8 cellular contexts compared by ENCODE assay signal in the genomic region with DNA sequence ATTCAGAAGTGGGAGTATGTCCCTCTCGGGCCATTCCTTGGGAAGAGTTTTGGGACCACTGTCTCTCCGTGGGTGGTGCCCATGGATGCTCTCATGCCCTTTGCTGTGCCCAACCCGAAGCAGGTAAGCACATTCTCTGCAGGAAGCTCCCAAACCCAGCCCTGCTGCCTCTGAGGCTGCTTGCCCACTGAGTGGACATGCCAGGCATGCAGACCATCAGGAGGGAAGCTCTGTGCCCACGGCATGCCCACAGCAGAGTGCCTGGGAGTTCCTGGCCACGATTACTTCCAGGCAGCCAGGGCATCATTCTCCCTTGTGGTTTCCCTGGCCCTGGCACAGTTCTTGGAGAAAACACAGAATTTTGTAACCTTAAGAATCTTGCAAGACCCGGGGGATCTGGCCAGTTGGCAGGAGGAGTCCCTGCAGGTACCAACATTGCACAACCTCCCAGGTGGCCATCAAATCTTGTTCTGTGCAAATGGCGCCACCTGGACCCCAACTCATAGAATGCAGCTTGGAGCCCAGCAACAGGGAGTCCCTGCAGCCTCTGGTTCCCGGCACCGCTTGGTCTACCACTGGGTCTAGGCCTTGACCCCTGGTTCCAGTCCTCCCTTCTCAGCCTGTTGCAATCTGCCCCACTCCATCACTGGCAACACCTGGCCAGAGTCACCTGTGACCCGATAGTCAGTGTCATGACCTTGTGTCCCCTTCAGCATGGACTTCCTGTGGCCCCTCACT. TPM values are rescaled to one million over a fixed set of nuclear protein-coding genes. Genes with fewer than 3 reads are reported as not detected.
DNase-seq lines count a peak whose midpoint lies in the region; ATAC-seq and TF ChIP-seq lines count a peak whose summit lies in the region.

No MANE protein-coding gene starts in this region.

- no peaks in the 10 kb centered on the region for H3K9me2 ChIP-seq in DOHH2 (replicated peaks; ENCODE audit: control insufficient read depth, low read length)

- H3K27me3 Mint-ChIP-seq in activated CD4-positive, alpha-beta T cell treated with anti-CD3 and anti-CD28 coated beads, Interleukin-2, amount 10 ng/mL, durations not matched to agents 7 days and 5 days = no peaks in the 10 kb centered on the region

- H3K9me3 Mint-ChIP-seq in activated CD4-positive, alpha-beta T cell treated with anti-CD3 and anti-CD28 coated beads, Interleukin-2, amount 10 ng/mL, durations not matched to agents 7 days and 5 days = no peaks in the 10 kb centered on the region

- no peak overlapping the region for H3K27ac ChIP-seq in DOHH2 (ENCODE audit: low read depth, low read length)

- no peak overlapping the region for H3K4me3 ChIP-seq in DOHH2 (ENCODE audit: low read length)

- TF ChIP-seq CTCF in DOHH2 (IDR thresholded peaks at IDR 0.05; ENCODE audit: low read depth, low read length, poor library complexity, severe bottlenecking) = peak; percentile 78

- CTCF ChIA-PET in activated CD4-positive, alpha-beta T cell treated with anti-CD3 and anti-CD28 coated beads, Interleukin-2, amount 10 ng/mL, durations not matched to agents 7 days and 5 days (lab: Charles Lee) = interaction anchor here (0.8 to 2.3 kb wide), 7 partner anchors 9 to 202 kb away, joined by 3 to 11 read pairs (median 3); a partner anchor contains a TSS

- POLR2A ChIA-PET in activated CD4-positive, alpha-beta T cell treated with anti-CD3 and anti-CD28 coated beads, Interleukin-2, amount 10 ng/mL, durations not matched to agents 7 days and 5 days (lab: Charles Lee) = no interaction called here

- no peak for TF ChIP-seq POLR2A in GM18505 (IDR thresholded peaks at IDR 0.05; ENCODE audit: borderline replicate concordance, extremely low read depth, insufficient read depth, insufficient read length)

- no peaks in the 10 kb centered on the region for H3K79me2 ChIP-seq in DOHH2 (ENCODE audit: control insufficient read depth, low read length)

- H3F3A ChIP-seq in DOHH2 (ENCODE audit: control insufficient read depth, insufficient read depth) = no peaks in the 10 kb centered on the region

- peak; percentile 60 for ATAC-seq in GM21825 (IDR thresholded peaks at IDR 0.05; ENCODE audit: unreplicated experiment)
- ATAC-seq in GM18505 (IDR thresholded peaks at IDR 0.05; ENCODE audit: unreplicated experiment) = no peak

- H3K4me1 ChIP-seq in DOHH2 (ENCODE audit: control insufficient read depth, low read length) = no peaks in the 10 kb centered on the region

- no peaks in the 10 kb centered on the region for H3K36me3 ChIP-seq in DOHH2 (ENCODE audit: control insufficient read depth, low read length)

- no peaks in the 10 kb centered on the region for H4K20me1 ChIP-seq in DOHH2 (ENCODE audit: control insufficient read depth, insufficient read depth, low read depth, low read length)

- no peak overlapping the region for H3K4me3 Mint-ChIP-seq in activated CD4-positive, alpha-beta T cell treated with anti-CD3 and anti-CD28 coated beads, Interleukin-2, amount 10 ng/mL, durations not matched to agents 7 days and 5 days

- H3K36me3 Mint-ChIP-seq in activated CD4-positive, alpha-beta T cell treated with anti-CD3 and anti-CD28 coated beads, Interleukin-2, amount 10 ng/mL, durations not matched to agents 7 days and 5 days (ENCODE audit: low read depth) = peaks cover 5% of the 10 kb centered on the region

- H3K27ac Mint-ChIP-seq in activated CD4-positive, alpha-beta T cell treated with anti-CD3 and anti-CD28 coated beads, Interleukin-2, amount 10 ng/mL, durations not matched to agents 7 days and 5 days = no peak overlapping the region

- DNase-seq in NCI-H2029 treated with DMSO at 0.1 percent for 48 hours (lab: John Stamatoyannopoulos, UW) (peak; percentile 2), dermis microvascular lymphatic vessel endothelial cell (ENCODE audit: low read depth in 2 of 2) (peak; percentile 55 to 70), midbrain (lab: John Stamatoyannopoulos, UW) (peak; percentile 48)
- peak; percentile 80 for DNase-seq in activated CD4-positive, alpha-beta T cell treated with anti-CD3 and anti-CD28 coated beads, Interleukin-2, amount 10 ng/mL, durations not matched to agents 7 days and 5 days
- DNase-seq in stimulated activated CD8-positive, alpha-beta memory T cell treated with anti-CD3 and anti-CD28 coated beads, Interleukin-7, amount 100 ng/mL, for 24 hours (ENCODE audit: low read depth) = peak; percentile 43

- peaks cover 2% of the 10 kb centered on the region for H3K4me1 Mint-ChIP-seq in activated CD4-positive, alpha-beta T cell treated with anti-CD3 and anti-CD28 coated beads, Interleukin-2, amount 10 ng/mL, durations not matched to agents 7 days and 5 days

- no peaks in the 10 kb centered on the region for H3K27me3 ChIP-seq in DOHH2 (ENCODE audit: control insufficient read depth, low read length)

- no peak overlapping the region for H3K4me2 ChIP-seq in DOHH2 (ENCODE audit: low read length)

- H3K9me3 ChIP-seq in DOHH2 (ENCODE audit: control insufficient read depth, insufficient read depth, low read length) = no peaks in the 10 kb centered on the region

RNA-seq across cellular contexts. Expression of a gene that starts 20.4 kb away (rescaled TPM):
- total RNA-seq in activated CD4-positive, alpha-beta T cell treated with anti-CD3 and anti-CD28 coated beads, Interleukin-2, amount 10 ng/mL, durations not matched to agents 7 days and 5 days = 10 to 100 TPM; 19.7 to 23.3 TPM
- total RNA-seq in dermis microvascular lymphatic vessel endothelial cell = 4.6 and 11.0 TPM in 2 replicates

Comparison
In these comparisons a context has a peak if more than half of its experiments do, and no peak if none do; other contexts are left out.
1. DNase-seq: peak in every context shown above with its lines; median percentile 80 in activated CD4-positive, alpha-beta T cell treated with anti-CD3 and anti-CD28 coated beads, Interleukin-2, amount 10 ng/mL, durations not matched to agents 7 days and 5 days; 62 in dermis microvascular lymphatic vessel endothelial cell; 48 in midbrain; 43 in stimulated activated CD8-positive, alpha-beta memory T cell treated with anti-CD3 and anti-CD28 coated beads, Interleukin-7, amount 100 ng/mL, for 24 hours; 2 in NCI-H2029 treated with DMSO at 0.1 percent for 48 hours.